In the genomic region with DNA sequence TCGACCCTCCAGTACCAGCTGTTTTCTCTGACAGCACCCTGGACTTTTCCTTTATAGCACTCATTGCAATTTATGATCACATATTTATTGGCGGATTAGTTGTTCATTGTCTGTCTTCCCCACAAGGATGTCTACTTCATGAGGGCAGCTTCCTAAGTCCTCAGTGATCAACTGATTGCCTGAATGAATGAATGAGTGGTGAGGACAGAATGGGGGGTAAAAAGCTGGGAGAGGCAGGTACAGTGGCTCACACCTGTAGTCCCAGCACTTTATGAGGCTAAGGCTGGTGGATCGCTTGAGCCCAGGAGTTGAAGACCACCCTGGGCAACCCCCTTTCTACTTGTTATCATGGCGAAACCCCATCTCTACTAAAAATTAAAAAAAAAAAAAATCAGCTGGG, we compare ENCODE assay signal across 18 cellular contexts. TPM values are rescaled to one million over a fixed set of nuclear protein-coding genes. Genes with fewer than 3 reads are reported as not detected.
DNase-seq lines count a peak whose midpoint lies in the region; ATAC-seq lines count a peak whose summit lies in the region.
"Had no signal": no experiment of that assay in that cellular context is flagged by ENCODE, and none has a peak within 500 bp of the region (broad histone marks: within the 10 kb centered on the region; RNA-seq: fewer than 3 reads in every experiment).

No MANE protein-coding gene starts in this region.

- H3K4me3 Mint-ChIP-seq in T-cell (no peak overlapping the region), immature natural killer cell (peak overlapping the region; percentile 58 to 86 (median 64))
- no peak overlapping the region for H3K4me3 Mint-ChIP-seq in stimulated activated memory B cell treated with anti-CD40 and anti-IgM and Interleukin-4, amounts not matched to agents 10 μg/mL and 1 μg/mL and 100 μg/mL, for 72 hours
- H3K4me3 Mint-ChIP-seq in activated CD4-positive, alpha-beta T cell treated with anti-CD3 and anti-CD28 coated beads for 36 hours, result no peak overlapping the region

- H3K9me3 ChIP-seq in BLaER1 treated with 17β-estradiol and CSF1 and Interleukin-3, amounts not matched to agents 10 nM and 100 nM (replicated peaks in 1 of 11), result no peaks in the 10 kb centered on the region
- H3K9me3 ChIP-seq: Peyer's patch had no signal

- no peaks in the 10 kb centered on the region for H3K9me3 Mint-ChIP-seq in T-cell
- H3K9me3 Mint-ChIP-seq in immature natural killer cell, result no peaks in the 10 kb centered on the region
- H3K9me3 Mint-ChIP-seq in stimulated activated memory B cell treated with anti-CD40 and anti-IgM and Interleukin-4, amounts not matched to agents 10 μg/mL and 1 μg/mL and 100 μg/mL, for 72 hours, result no peaks in the 10 kb centered on the region
- no peaks in the 10 kb centered on the region for H3K9me3 Mint-ChIP-seq in activated CD4-positive, alpha-beta T cell treated with anti-CD3 and anti-CD28 coated beads for 36 hours (ENCODE audit: low read depth)

- H3K27ac Mint-ChIP-seq in T-cell (peak overlapping the region; percentile 34 to 65), immature natural killer cell (peak overlapping the region; percentile 92 to 99 (median 95))
- peak overlapping the region; percentile 40 for H3K27ac Mint-ChIP-seq in stimulated activated memory B cell treated with anti-CD40 and anti-IgM and Interleukin-4, amounts not matched to agents 10 μg/mL and 1 μg/mL and 100 μg/mL, for 72 hours
- H3K27ac Mint-ChIP-seq in activated CD4-positive, alpha-beta T cell treated with anti-CD3 and anti-CD28 coated beads for 36 hours, result no peak overlapping the region

- H3K27me3 ChIP-seq in BLaER1 treated with 17β-estradiol and CSF1 and Interleukin-3, amounts not matched to agents 10 nM and 100 nM, result no peaks in the 10 kb centered on the region
- H3K27me3 ChIP-seq: Peyer's patch had no signal

- ATAC-seq in T-cell (replicated peaks in 1 of 4) (no peak), GM21528 (IDR thresholded peaks at IDR 0.05; ENCODE audit: low FRiP score, unreplicated experiment) (no peak)
- no peak for ATAC-seq in stimulated activated memory B cell treated with anti-CD40 and anti-IgM and Interleukin-4, amounts not matched to agents 10 μg/mL and 1 μg/mL and 100 μg/mL, for 72 hours
- no peak for ATAC-seq in activated CD4-positive, alpha-beta T cell treated with anti-CD3 and anti-CD28 coated beads for 36 hours
- ATAC-seq: K562, Right ventricle myocardium inferior had no signal

- H3K9ac ChIP-seq in BLaER1 treated with 17β-estradiol and CSF1 and Interleukin-3, amounts not matched to agents 10 nM and 100 nM, result peak overlapping the region in 7 of 11 experiments; percentile 19 to 71 (median 54); a peak in 13 of 22 replicates

- peak overlapping the region in 9 of 11 experiments; percentile 51 to 86 (median 77); a peak in 17 of 22 replicates for H3K27ac ChIP-seq in BLaER1 treated with 17β-estradiol and CSF1 and Interleukin-3, amounts not matched to agents 10 nM and 100 nM
- H3K27ac ChIP-seq: C4-2B, Peyer's patch had no signal

- DNase-seq in T-cell, result no peak
- DNase-seq in immature natural killer cell, result no peak
- DNase-seq in activated CD4-positive, alpha-beta T cell treated with anti-CD3 and anti-CD28 coated beads for 36 hours, result no peak
- no peak for DNase-seq in T-helper 9 cell
- DNase-seq: NCI-H1105 treated with DMSO at 0.1 percent for 48 hours; NCI-H1694; NCI-H510A; NCI-H748 treated with DMSO at 0.1 percent for 48 hours; NK-92 treated with Interleukin-12 subunit alpha and Interleukin-12 subunit beta, amount 100 ng/mL, for 24 hours had no signal

- intact Hi-C loops in activated CD4-positive, alpha-beta T cell treated with anti-CD3 and anti-CD28 coated beads for 36 hours (cut with DNase I, micrococcal nuclease), result loop anchor here in 1 of 2 experiments (10.0 kb wide), 1 partner anchor 61 kb away; no protein-coding TSS in a partner anchor

- POLR2A ChIA-PET in T-cell (lab: Charles Lee), result no interaction called here
- POLR2A ChIA-PET in activated CD4-positive, alpha-beta T cell treated with anti-CD3 and anti-CD28 coated beads for 36 hours (lab: Charles Lee), result interaction anchor here (0.6 kb wide), 1 partner anchor 186 kb away, joined by 3 read pairs; no protein-coding TSS in a partner anchor

- H3K36me3 Mint-ChIP-seq in T-cell (peaks cover 7% of the 10 kb centered on the region), immature natural killer cell (no peaks in the 10 kb centered on the region)
- H3K36me3 Mint-ChIP-seq in stimulated activated memory B cell treated with anti-CD40 and anti-IgM and Interleukin-4, amounts not matched to agents 10 μg/mL and 1 μg/mL and 100 μg/mL, for 72 hours, result peaks cover 6% of the 10 kb centered on the region
- no peaks in the 10 kb centered on the region for H3K36me3 Mint-ChIP-seq in activated CD4-positive, alpha-beta T cell treated with anti-CD3 and anti-CD28 coated beads for 36 hours (ENCODE audit: low read depth)

- peaks cover 67 to 83% (median 71%) of the 10 kb centered on the region in 10 experiments for H3K4me1 ChIP-seq in BLaER1 treated with 17β-estradiol and CSF1 and Interleukin-3, amounts not matched to agents 10 nM and 100 nM

- no peaks in the 10 kb centered on the region for H3K27me3 Mint-ChIP-seq in T-cell
- peaks cover 0 to 2% (median 1%) of the 10 kb centered on the region in 3 donors for H3K27me3 Mint-ChIP-seq in immature natural killer cell (ENCODE audit: low read depth in 3 of 3)
- H3K27me3 Mint-ChIP-seq in stimulated activated memory B cell treated with anti-CD40 and anti-IgM and Interleukin-4, amounts not matched to agents 10 μg/mL and 1 μg/mL and 100 μg/mL, for 72 hours, result peaks cover 12% of the 10 kb centered on the region
- no peaks in the 10 kb centered on the region for H3K27me3 Mint-ChIP-seq in activated CD4-positive, alpha-beta T cell treated with anti-CD3 and anti-CD28 coated beads for 36 hours

- peak overlapping the region; percentile 76 to 97 (median 93); a peak in 21 of 22 replicates for H3K4me2 ChIP-seq in BLaER1 treated with 17β-estradiol and CSF1 and Interleukin-3, amounts not matched to agents 10 nM and 100 nM

- no peak overlapping the region for H3K4me3 ChIP-seq in BLaER1 treated with 17β-estradiol and CSF1 and Interleukin-3, amounts not matched to agents 10 nM and 100 nM
- H3K4me3 ChIP-seq: K562, Peyer's patch had no signal

- no peaks in the 10 kb centered on the region for H3K36me3 ChIP-seq in BLaER1 treated with 17β-estradiol and CSF1 and Interleukin-3, amounts not matched to agents 10 nM and 100 nM
- H3K36me3 ChIP-seq: Peyer's patch had no signal

- H4K20me1 ChIP-seq in BLaER1 treated with 17β-estradiol and CSF1 and Interleukin-3, amounts not matched to agents 10 nM and 100 nM, result no peaks in the 10 kb centered on the region

- peaks cover 7 to 29% (median 23%) of the 10 kb centered on the region in 3 donors for H3K4me1 Mint-ChIP-seq in T-cell
- H3K4me1 Mint-ChIP-seq in immature natural killer cell, result peaks cover 52 to 72% of the 10 kb centered on the region in 2 donors
- peaks cover 30% of the 10 kb centered on the region for H3K4me1 Mint-ChIP-seq in stimulated activated memory B cell treated with anti-CD40 and anti-IgM and Interleukin-4, amounts not matched to agents 10 μg/mL and 1 μg/mL and 100 μg/mL, for 72 hours
- H3K4me1 Mint-ChIP-seq in activated CD4-positive, alpha-beta T cell treated with anti-CD3 and anti-CD28 coated beads for 36 hours, result no peaks in the 10 kb centered on the region

- CTCF ChIA-PET in T-cell (lab: Charles Lee), result no interaction called here
- CTCF ChIA-PET in activated CD4-positive, alpha-beta T cell treated with anti-CD3 and anti-CD28 coated beads for 36 hours (lab: Charles Lee), result interaction anchor here (0.6 to 1.0 kb wide), 2 partner anchors 11 to 718 kb away, joined by 3 to 5 read pairs; no protein-coding TSS in a partner anchor

RNA-seq across cellular contexts. Expression of a gene that starts 11.1 kb away (rescaled TPM):
- not detected for total RNA-seq in T-cell
- polyA plus RNA-seq in immature natural killer cell, result not detected
- total RNA-seq in activated CD4-positive, alpha-beta T cell treated with anti-CD3 and anti-CD28 coated beads for 36 hours, result not detected
- total RNA-seq: A673, H4, K562 had no signal
- polyA plus RNA-seq: K562 had no signal

RNA-seq across cellular contexts. Expression of a gene that starts 42.0 kb away (rescaled TPM):
- total RNA-seq in T-cell, result 10 to 100 TPM; 31.4 to 54.5 (median 49.4) TPM
- polyA plus RNA-seq in immature natural killer cell, result 100 to 1,000 TPM; 181 to 275 (median 203) TPM
- total RNA-seq in activated CD4-positive, alpha-beta T cell treated with anti-CD3 and anti-CD28 coated beads for 36 hours, result 10 to 100 TPM; 70.5 to 77.8 TPM

RNA-seq across cellular contexts. Expression of a gene that starts 42.1 kb away (rescaled TPM):
- not detected for total RNA-seq in T-cell
- polyA plus RNA-seq in immature natural killer cell, result not detected
- total RNA-seq in activated CD4-positive, alpha-beta T cell treated with anti-CD3 and anti-CD28 coated beads for 36 hours, result under 1 TPM in 1 of 2 experiments, not detected in 1; 0.16 TPM

Comparison
In these comparisons a context has a peak if more than half of its experiments do, and no peak if none do; other contexts are left out.
1. H3K4me3 Mint-ChIP-seq: peak in immature natural killer cell (5 of 5); none in T-cell (0 of 3), stimulated activated memory B cell treated with anti-CD40 and anti-IgM and Interleukin-4, amounts not matched to agents 10 μg/mL and 1 μg/mL and 100 μg/mL, for 72 hours (single experiment) and activated CD4-positive, alpha-beta T cell treated with anti-CD3 and anti-CD28 coated beads for 36 hours (single experiment).